In the genomic region with DNA sequence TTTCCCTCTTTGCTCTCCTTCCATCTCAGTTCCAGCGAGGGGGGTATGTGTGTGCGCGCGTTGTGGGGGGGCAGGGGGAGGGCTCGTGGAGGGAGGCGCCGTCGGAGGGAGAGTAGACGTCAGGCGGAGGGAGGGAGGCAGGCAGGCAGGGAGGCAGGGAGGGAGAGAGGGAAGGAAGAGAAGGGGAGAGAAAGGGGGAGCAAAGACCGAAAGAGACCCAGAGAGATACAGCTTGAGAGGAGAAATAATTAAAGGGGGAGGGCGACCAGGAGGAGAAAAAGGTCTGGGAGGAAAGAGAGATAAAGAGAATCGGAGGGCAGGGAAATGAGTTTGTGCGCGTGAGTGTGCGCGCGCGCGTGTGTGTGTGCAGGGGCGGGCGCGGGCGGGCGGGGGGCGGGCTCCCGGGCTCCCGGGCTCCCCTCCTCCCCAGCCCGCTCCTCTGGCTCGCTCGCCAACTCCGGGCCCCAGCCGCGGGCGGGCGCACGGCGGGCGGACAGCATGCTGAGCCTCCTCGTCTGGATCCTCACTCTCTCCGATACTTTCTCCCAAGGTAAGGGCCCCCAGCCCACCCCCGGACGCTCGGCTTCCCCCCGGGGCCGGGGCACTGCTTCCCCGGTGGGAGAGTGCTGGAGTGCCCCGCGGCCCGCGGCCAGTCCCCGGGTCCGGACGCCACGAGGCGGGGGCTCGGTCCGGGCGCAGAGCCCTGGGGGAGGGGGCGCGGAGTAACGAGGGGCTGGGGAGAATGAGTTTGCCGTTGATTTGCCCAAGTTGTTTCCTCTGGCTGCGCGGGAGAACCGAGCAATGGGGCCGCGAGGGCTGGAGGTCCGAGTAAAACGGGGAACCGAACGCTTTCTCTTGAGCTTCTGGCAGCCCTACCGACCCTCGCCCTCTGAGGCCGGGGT, we compare ENCODE assay signal across 8 cellular contexts. TPM values are rescaled to one million over a fixed set of nuclear protein-coding genes. Genes with fewer than 3 reads are reported as not detected.
DNase-seq lines count a peak whose midpoint lies in the region; ATAC-seq, FAIRE-seq and TF ChIP-seq lines count a peak whose summit lies in the region.

A gene (plus strand): TSS at position 467 of the 902 bp plus-strand sequence. CDS start 32 bp downstream, at position 499.

- H3K4me1 ChIP-seq in right atrium auricular region = peaks cover 0 to 43% of the 10 kb centered on the region in 2 donors
- no peaks in the 10 kb centered on the region for H3K4me1 ChIP-seq in prostate gland (replicated peaks)

- no peak for ATAC-seq in HG03442 (IDR thresholded peaks at IDR 0.05; ENCODE audit: unreplicated experiment)

- 1% methylated on average over 54 to 71 of the region's 75 CpGs for WGBS in adipose tissue, 3 donors
- WGBS in prostate gland = under 1% methylated on average over 74 of the region's 75 CpGs

- no peak for FAIRE-seq in HTR-8/SVneo (lab: Jason Lieb, UNC)

- H3K9me3 ChIP-seq in KOPT-K1 (ENCODE audit: insufficient read depth, low read length, poor library complexity, severe bottlenecking) (no peaks in the 10 kb centered on the region), right atrium auricular region (no peaks in the 10 kb centered on the region), prostate gland (no peaks in the 10 kb centered on the region)

- H3K27me3 ChIP-seq in right atrium auricular region = no peaks in the 10 kb centered on the region
- H3K27me3 ChIP-seq in prostate gland (replicated peaks; ENCODE audit: insufficient read depth) = no peaks in the 10 kb centered on the region

- peak within 1 kb of the TSS; percentile 67 for H3K27ac ChIP-seq in KOPT-K1 (ENCODE audit: low read depth, low read length, poor library complexity, severe bottlenecking)
- H3K27ac ChIP-seq in adipose tissue (ENCODE audit: low read depth, low read length) = no peak within 1 kb of the TSS
- peak within 1 kb of the TSS; percentile 67 to 87 for H3K27ac ChIP-seq in right atrium auricular region
- peak within 1 kb of the TSS; percentile 78 to 84 for H3K27ac ChIP-seq in prostate gland

- H3K36me3 ChIP-seq in KOPT-K1 (ENCODE audit: insufficient read depth, low read length) (no peaks in the 10 kb centered on the region), right atrium auricular region (no peaks in the 10 kb centered on the region), prostate gland (no peaks in the 10 kb centered on the region)

- H3K4me3 ChIP-seq in right atrium auricular region = peak within 1 kb of the TSS; percentile 54 to 88
- H3K4me3 ChIP-seq in prostate gland = peak within 1 kb of the TSS; percentile 59 to 63

- peak; percentile 31 for TF ChIP-seq POLR2A in prostate gland (IDR thresholded peaks at IDR 0.05)

- TF ChIP-seq CTCF in right atrium auricular region (IDR thresholded peaks at IDR 0.05) = no peak
- TF ChIP-seq CTCF in prostate gland (IDR thresholded peaks at IDR 0.05) = no peak

- intact Hi-C loops in prostate gland (cut with DNase I) = loop anchor here (1.0 kb wide), 1 partner anchor 43 kb away; no protein-coding TSS in a partner anchor

- DNase-seq in COR-L47 (lab: John Stamatoyannopoulos, UW) = peak; percentile 48
- no peak for DNase-seq in right atrium auricular region (ENCODE audit: low spot score)
- peak; percentile 44 for DNase-seq in prostate gland (ENCODE audit: low spot score)
- DNase-seq in midbrain (lab: John Stamatoyannopoulos, UW) = no peak
- no peak for DNase-seq in HTR-8/SVneo (ENCODE audit: insufficient read length, low spot score)

RNA-seq across cellular contexts. Expression of the gene that starts here (rescaled TPM):
- polyA plus RNA-seq in adipose tissue = 10 to 100 TPM in 2 of 3 donors, 1 to 10 TPM in 1; 3.5 to 41.1 (median 19.7) TPM
- total RNA-seq in right atrium auricular region (10 to 100 TPM; 12.3 to 21.9 TPM), prostate gland (10 to 100 TPM; 18.6 to 50.2 TPM)

Comparison
In these comparisons a context has a peak if more than half of its experiments do, and no peak if none do; other contexts are left out.
1. DNase-seq: peak in COR-L47 (single experiment) and prostate gland (single experiment); none in right atrium auricular region (single experiment), midbrain (single experiment) and HTR-8/SVneo (single experiment).